13 cellular contexts compared by ENCODE assay signal in the genomic region with DNA sequence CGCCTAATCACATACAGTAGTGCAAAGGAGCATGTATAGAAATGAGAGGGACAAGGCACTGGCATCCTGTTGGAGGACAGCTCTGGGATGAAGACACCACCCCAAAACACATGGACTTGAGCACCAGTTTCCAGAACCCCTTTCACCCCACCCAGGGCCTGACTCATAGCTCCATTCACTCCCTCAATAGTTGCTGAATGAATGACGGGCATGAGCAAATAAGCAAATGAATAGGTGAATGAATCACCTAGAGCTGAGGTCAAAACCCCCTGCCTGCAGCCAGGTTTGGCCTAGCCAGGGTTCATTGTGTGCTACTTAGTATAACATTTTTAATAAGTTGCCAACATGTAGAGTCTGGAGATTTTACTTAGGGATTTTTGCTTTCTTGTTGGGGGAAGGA.
DNase-seq lines count a peak whose midpoint lies in the region; ATAC-seq, FAIRE-seq and TF ChIP-seq lines count a peak whose summit lies in the region.
"Had no signal": no experiment of that assay in that cellular context is flagged by ENCODE, and none has a peak within 500 bp of the region (broad histone marks: within the 10 kb centered on the region; RNA-seq: fewer than 3 reads in every experiment).

No MANE protein-coding gene starts in this region.

- no peaks in the 10 kb centered on the region for H3K4me1 Mint-ChIP-seq in stimulated activated effector memory CD8-positive, alpha-beta T cell treated with anti-CD3 and anti-CD28 coated beads, Interleukin-12 subunit alpha, Interleukin-12 subunit beta, amount 100 ng/mL, for 72 hours
- peaks cover 21% of the 10 kb centered on the region for H3K4me1 Mint-ChIP-seq in HFFc6 (ENCODE audit: low read depth)

- H3K4me3 Mint-ChIP-seq in stimulated activated effector memory CD8-positive, alpha-beta T cell treated with anti-CD3 and anti-CD28 coated beads, Interleukin-12 subunit alpha, Interleukin-12 subunit beta, amount 100 ng/mL, for 72 hours: no peak overlapping the region
- no peak overlapping the region for H3K4me3 Mint-ChIP-seq in HFFc6

- peaks cover 0 to 95% of the 10 kb centered on the region in 2 donors for H3K36me3 ChIP-seq in gastroesophageal sphincter

- H3K27me3 Mint-ChIP-seq in HFFc6 (ENCODE audit: insufficient read depth): peaks cover 1% of the 10 kb centered on the region; the same call in 1 of the 2 replicates

- peak overlapping the region; percentile 25 to 96 (median 94) for H3K27ac ChIP-seq in gastroesophageal sphincter
- H3K27ac ChIP-seq: left ventricle myocardium inferior had no signal

- FAIRE-seq in RCC 7860 (lab: Jason Lieb, UNC) (peak; percentile 95), frontal cortex (lab: Jason Lieb, UNC) (no peak)
- FAIRE-seq: GM18507 had no signal

- no peaks in the 10 kb centered on the region for H3K36me3 Mint-ChIP-seq in stimulated activated effector memory CD8-positive, alpha-beta T cell treated with anti-CD3 and anti-CD28 coated beads, Interleukin-12 subunit alpha, Interleukin-12 subunit beta, amount 100 ng/mL, for 72 hours
- no peaks in the 10 kb centered on the region for H3K36me3 Mint-ChIP-seq in HFFc6 (ENCODE audit: low read depth)

- no peaks in the 10 kb centered on the region for H3K9me3 ChIP-seq in gastroesophageal sphincter
- H3K9me3 ChIP-seq: left ventricle myocardium inferior had no signal

- peaks cover 0 to 100% (median 2%) of the 10 kb centered on the region in 3 donors for H3K4me1 ChIP-seq in gastroesophageal sphincter
- H3K4me1 ChIP-seq: left ventricle myocardium inferior had no signal

- TF ChIP-seq EP300 in gastroesophageal sphincter (IDR thresholded peaks at IDR 0.05): no peak

- H3K27me3 ChIP-seq in gastroesophageal sphincter: no peaks in the 10 kb centered on the region

- no peak overlapping the region for H3K27ac Mint-ChIP-seq in stimulated activated effector memory CD8-positive, alpha-beta T cell treated with anti-CD3 and anti-CD28 coated beads, Interleukin-12 subunit alpha, Interleukin-12 subunit beta, amount 100 ng/mL, for 72 hours
- no peak overlapping the region for H3K27ac Mint-ChIP-seq in HFFc6

- H3K4me3 ChIP-seq in gastroesophageal sphincter: no peak overlapping the region
- H3K4me3 ChIP-seq: left ventricle myocardium inferior had no signal

- 58 to 67% methylated on average over 2 of the region's 2 CpGs for whole genome bisulfite sequencing in gastroesophageal sphincter (ENCODE audit: low coverage in 1 of 2), 2 donors

- ATAC-seq in gastroesophageal sphincter: peak; percentile 14
- peak; percentile 20 for ATAC-seq in stimulated activated effector memory CD8-positive, alpha-beta T cell treated with anti-CD3 and anti-CD28 coated beads, Interleukin-12 subunit alpha, Interleukin-12 subunit beta, amount 100 ng/mL, for 72 hours

- DNase-seq in activated CD4-positive, alpha-beta T cell treated with anti-CD3 and anti-CD28 coated beads for 48 hours: peak; percentile 10
- DNase-seq in activated CD4-positive, alpha-beta T cell treated with anti-CD3 and anti-CD28 coated beads, Interleukin-2, amount 50 U/mL, for 48 hours: no peak
- DNase-seq in RCC 7860 (ENCODE audit: low spot score) (peak; percentile 81), NCI-H1092 (lab: John Stamatoyannopoulos, UW) (no peak), HFFc6 (no peak), frontal cortex (ENCODE audit: low spot score in 2 of 2) (no peak)
- DNase-seq in stimulated activated effector memory CD8-positive, alpha-beta T cell treated with anti-CD3 and anti-CD28 coated beads, Interleukin-12 subunit alpha, Interleukin-12 subunit beta, amount 100 ng/mL, for 72 hours (ENCODE audit: low spot score in 2 of 2): no peak
- DNase-seq: anterior cingulate cortex, DMS79, erythroblast, left ventricle myocardium inferior had no signal

- no peaks in the 10 kb centered on the region for H3K9me3 Mint-ChIP-seq in stimulated activated effector memory CD8-positive, alpha-beta T cell treated with anti-CD3 and anti-CD28 coated beads, Interleukin-12 subunit alpha, Interleukin-12 subunit beta, amount 100 ng/mL, for 72 hours
- no peaks in the 10 kb centered on the region for H3K9me3 Mint-ChIP-seq in HFFc6

- TF ChIP-seq CTCF in gastroesophageal sphincter (IDR thresholded peaks at IDR 0.05) (no peak), HFFc6 (IDR thresholded peaks at IDR 0.05) (no peak)

- TF ChIP-seq POLR2A in gastroesophageal sphincter (IDR thresholded peaks at IDR 0.05): no peak

Comparison
In these comparisons a context has a peak if more than half of its experiments do, and no peak if none do; other contexts are left out.
1. DNase-seq: peak in activated CD4-positive, alpha-beta T cell treated with anti-CD3 and anti-CD28 coated beads for 48 hours (single experiment) and RCC 7860 (single experiment); none in activated CD4-positive, alpha-beta T cell treated with anti-CD3 and anti-CD28 coated beads, Interleukin-2, amount 50 U/mL, for 48 hours (0 of 2), stimulated activated effector memory CD8-positive, alpha-beta T cell treated with anti-CD3 and anti-CD28 coated beads, Interleukin-12 subunit alpha, Interleukin-12 subunit beta, amount 100 ng/mL, for 72 hours (0 of 2), NCI-H1092 (single experiment), HFFc6 (single experiment) and frontal cortex (0 of 2).